ENCODE assay signal across 1 cellular context in genomic region chr2:137677466-137677865, GRCh38.
TF ChIP-seq lines count a peak whose summit lies in the region.

No MANE protein-coding gene starts in this region.

TF ChIP-seq in H1, 55 proteins besides CTCF, POLR2A, EP300 and RAD21:
- TF ChIP-seq NANOG (IDR thresholded peaks at IDR 0.05; ENCODE audit: insufficient read depth, low read depth, low read length, poor library complexity, severe bottlenecking) (no peak), CREB1 (IDR thresholded peaks at IDR 0.05) (no peak), BACH1 (IDR thresholded peaks at IDR 0.05; ENCODE audit: low read length) (no peak), TCF12 (IDR thresholded peaks at IDR 0.05; ENCODE audit: low read depth, low read length) (no peak), TAF7 (optimal IDR thresholded peaks at IDR 0.05; ENCODE audit: borderline replicate concordance, low read depth, low read length) (no peak), USF2 (IDR thresholded peaks at IDR 0.05; ENCODE audit: low read length) (no peak), EGR1 (IDR thresholded peaks at IDR 0.05; ENCODE audit: borderline replicate concordance, low read depth, low read length) (no peak), SIRT6 (IDR thresholded peaks at IDR 0.05; ENCODE audit: low read length) (no peak), EZH2 (IDR thresholded peaks at IDR 0.05; ENCODE audit: low read depth, low read length, severe bottlenecking) (no peak), CBX8 (IDR thresholded peaks at IDR 0.05; ENCODE audit: borderline replicate concordance, low read depth, low read length) (no peak), BCL11A (IDR thresholded peaks at IDR 0.05; ENCODE audit: low read depth in 2 of 2, low read length in 2 of 2) (no peak), SUZ12 (IDR thresholded peaks at IDR 0.05; ENCODE audit: low read length) (no peak), ATF3 (IDR thresholded peaks at IDR 0.05; ENCODE audit: insufficient read depth, low read depth, low read length) (no peak), RXRA (IDR thresholded peaks at IDR 0.05; ENCODE audit: insufficient read depth, low read depth, low read length) (no peak), TAF1 (IDR thresholded peaks at IDR 0.05; ENCODE audit: low read depth, low read length) (no peak), HDAC2 (IDR thresholded peaks at IDR 0.05; ENCODE audit: borderline replicate concordance in 1 of 2, low read depth in 2 of 2, low read length in 2 of 2) (no peak), TBP (IDR thresholded peaks at IDR 0.05; ENCODE audit: low read depth, low read length) (no peak), RFX5 (IDR thresholded peaks at IDR 0.05; ENCODE audit: borderline replicate concordance, low read depth, low read length) (no peak), RNF2 (IDR thresholded peaks at IDR 0.05; ENCODE audit: borderline replicate concordance, low read depth, low read length, missing control alignments, poor library complexity, severe bottlenecking) (no peak)
